In the genomic region with DNA sequence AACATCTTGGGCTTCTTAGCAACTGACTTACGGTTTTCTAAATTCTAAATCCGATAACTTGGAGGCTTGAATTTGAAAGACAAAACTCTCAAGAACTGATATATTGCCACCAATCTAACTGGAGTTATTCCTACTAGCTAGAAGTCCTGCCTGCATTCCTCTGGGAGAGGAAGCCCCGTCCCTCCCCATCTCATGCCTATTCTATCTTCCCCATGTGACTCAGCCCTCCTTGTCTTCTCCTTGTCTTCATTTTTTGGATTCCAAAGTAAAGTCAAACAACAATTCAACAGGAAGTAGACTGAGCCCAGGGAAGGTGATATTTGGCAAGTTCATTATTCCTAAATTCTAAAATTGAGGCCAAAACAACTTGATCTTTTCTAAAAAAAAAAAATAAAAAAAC, we compare ENCODE assay signal across 21 cellular contexts.
DNase-seq lines count a peak whose midpoint lies in the region; FAIRE-seq and TF ChIP-seq lines count a peak whose summit lies in the region.
"Had no signal": no experiment of that assay in that cellular context is flagged by ENCODE, and none has a peak within 500 bp of the region (broad histone marks: within the 10 kb centered on the region; RNA-seq: fewer than 3 reads in every experiment).

No MANE protein-coding gene starts in this region.

- H3K27ac ChIP-seq in brain microvascular endothelial cell (no peak overlapping the region), mesendoderm (ENCODE audit: low read depth, low read length) (no peak overlapping the region)
- H3K27ac ChIP-seq in CD4-positive, alpha-beta memory T cell (ENCODE audit: low read depth, low read length): no peak overlapping the region
- H3K27ac ChIP-seq: right atrium auricular region had no signal

- H3K27me3 ChIP-seq in brain microvascular endothelial cell (replicated peaks): no peaks in the 10 kb centered on the region
- no peaks in the 10 kb centered on the region for H3K27me3 ChIP-seq in mesendoderm (ENCODE audit: insufficient read depth, low read length, poor library complexity)
- H3K27me3 ChIP-seq in CD4-positive, alpha-beta memory T cell (ENCODE audit: insufficient read depth, low read length): no peaks in the 10 kb centered on the region
- H3K27me3 ChIP-seq: right atrium auricular region had no signal

- H3K9me3 Mint-ChIP-seq in CD4-positive, alpha-beta memory T cell: no peaks in the 10 kb centered on the region
- H3K9me3 Mint-ChIP-seq: brain; CD4-positive, alpha-beta T cell had no signal

- no peak overlapping the region for H3K23ac ChIP-seq in mesendoderm (ENCODE audit: low read length)

- no peak overlapping the region for H3K9ac ChIP-seq in mesendoderm (ENCODE audit: low read length)

- in situ Hi-C loops in brain microvascular endothelial cell (cut with HindIII; ENCODE audit: low pct_ligation_motif_present, low sequenced_read_pairs): no loop called here

- DNase-seq in AG20443 (ENCODE audit: low spot score) (peak; percentile 52), HTR-8/SVneo (ENCODE audit: insufficient read length, low spot score) (peak; percentile 7), brain microvascular endothelial cell (peak; percentile 47), mesendoderm (peak; percentile 73), NCI-H446 (lab: John Stamatoyannopoulos, UW) (no peak), NCI-H510A (lab: John Stamatoyannopoulos, UW) (no peak), 8988T (no peak)
- no peak for DNase-seq in CD4-positive, alpha-beta memory T cell
- DNase-seq: CD4-positive, alpha-beta T cell; cortex of kidney; DMS153; hypothalamus; NCI-H1105 treated with DMSO at 0.1 percent for 48 hours; Right ventricle myocardium superior; stimulated activated CD4-positive, alpha-beta T cell treated with anti-CD3 and anti-CD28 coated beads, Interleukin-12 subunit alpha, Interleukin-12 subunit beta, amount 100 ng/mL, for 4 hours had no signal

- H2AK5ac ChIP-seq in mesendoderm (ENCODE audit: low read length): no peak overlapping the region

- no peak overlapping the region for H3K4me3 ChIP-seq in brain microvascular endothelial cell (ENCODE audit: low read depth, low read length)
- H3K4me3 ChIP-seq in mesendoderm (ENCODE audit: low read length): no peak overlapping the region
- no peak overlapping the region for H3K4me3 ChIP-seq in CD4-positive, alpha-beta memory T cell (ENCODE audit: low read length in 2 of 2)
- H3K4me3 ChIP-seq: lung, right atrium auricular region had no signal

- no peak overlapping the region for H3K4ac ChIP-seq in mesendoderm (ENCODE audit: low read depth, low read length)

- no peak overlapping the region for H4K8ac ChIP-seq in mesendoderm (ENCODE audit: low read depth, low read length)

- H2BK15ac ChIP-seq in mesendoderm (replicated peaks; ENCODE audit: low read depth): no peak overlapping the region

- H2BK5ac ChIP-seq in mesendoderm (ENCODE audit: low read length): no peak overlapping the region

- H3K79me2 ChIP-seq in mesendoderm (ENCODE audit: control insufficient read depth, insufficient read depth, low read length): no peaks in the 10 kb centered on the region

- peaks cover 0 to 3% (median 0%) of the 10 kb centered on the region in 4 donors for H3K4me1 Mint-ChIP-seq in CD4-positive, alpha-beta memory T cell

- no peaks in the 10 kb centered on the region for H3K9me3 ChIP-seq in CD4-positive, alpha-beta memory T cell (ENCODE audit: control insufficient read depth in 1 of 2, low read length in 2 of 2)
- H3K9me3 ChIP-seq: right atrium auricular region had no signal

- FAIRE-seq in HTR-8/SVneo (lab: Jason Lieb, UNC): peak; percentile 38
- FAIRE-seq: GM12891, keratinocyte had no signal

- POLR2A ChIA-PET in CD4-positive, alpha-beta memory T cell (lab: Charles Lee; ENCODE audit: partially characterized antibody): no interaction called here

- H3K4me3 Mint-ChIP-seq in CD4-positive, alpha-beta memory T cell: no peak overlapping the region
- H3K4me3 Mint-ChIP-seq: activated naive CD8-positive, alpha-beta T cell; brain; CD4-positive, alpha-beta T cell had no signal

- WGBS in mesendoderm (ENCODE audit: extremely low coverage, insufficient coverage, low lambda C conversion rate): no CpG with 5 or more reads among the region's 3 CpGs

- no peak overlapping the region for H2BK120ac ChIP-seq in mesendoderm (ENCODE audit: low read depth, low read length)

- H3K79me1 ChIP-seq in mesendoderm (ENCODE audit: low read length): no peaks in the 10 kb centered on the region

- intact Hi-C loops in CD4-positive, alpha-beta memory T cell (cut with micrococcal nuclease): no loop called here

- H3K27ac Mint-ChIP-seq in CD4-positive, alpha-beta memory T cell: no peak overlapping the region
- H3K27ac Mint-ChIP-seq: activated naive CD8-positive, alpha-beta T cell; brain; CD4-positive, alpha-beta T cell had no signal

- H3K4me1 ChIP-seq in mesendoderm (ENCODE audit: control insufficient read depth, low read depth, low read length): no peaks in the 10 kb centered on the region
- no peaks in the 10 kb centered on the region for H3K4me1 ChIP-seq in CD4-positive, alpha-beta memory T cell (ENCODE audit: insufficient read depth, low read length)
- H3K4me1 ChIP-seq: right atrium auricular region had no signal

- H3K4me2 ChIP-seq in mesendoderm (ENCODE audit: low read length): no peak overlapping the region

- CTCF ChIA-PET in CD4-positive, alpha-beta memory T cell (lab: Charles Lee; ENCODE audit: partially characterized antibody): no interaction called here

- no peak for TF ChIP-seq CTCF in brain microvascular endothelial cell (IDR thresholded peaks at IDR 0.05; ENCODE audit: low read depth, low read length, missing control alignments)

- H4K5ac ChIP-seq in mesendoderm (ENCODE audit: low read length): no peak overlapping the region

- H3K27me3 Mint-ChIP-seq in CD4-positive, alpha-beta memory T cell: peaks cover under 1 to 8% of the 10 kb centered on the region in 2 donors

- H3K36me3 ChIP-seq in brain microvascular endothelial cell (replicated peaks) (no peaks in the 10 kb centered on the region), mesendoderm (ENCODE audit: control insufficient read depth, insufficient read depth, low read length) (no peaks in the 10 kb centered on the region)
- no peaks in the 10 kb centered on the region for H3K36me3 ChIP-seq in CD4-positive, alpha-beta memory T cell (ENCODE audit: insufficient read depth, low read length)
- H3K36me3 ChIP-seq: right atrium auricular region had no signal

- no peaks in the 10 kb centered on the region for H3K36me3 Mint-ChIP-seq in CD4-positive, alpha-beta memory T cell
- H3K36me3 Mint-ChIP-seq: activated naive CD8-positive, alpha-beta T cell; brain had no signal

- H3K56ac ChIP-seq in mesendoderm (ENCODE audit: low read length): no peak overlapping the region

- no peak overlapping the region for H3K18ac ChIP-seq in mesendoderm (ENCODE audit: low read length)

Comparison
In these comparisons a context has a peak if more than half of its experiments do, and no peak if none do; other contexts are left out.
1. DNase-seq: peak in AG20443 (single experiment), HTR-8/SVneo (single experiment), brain microvascular endothelial cell (single experiment) and mesendoderm (single experiment); none in NCI-H446 (0 of 2), NCI-H510A (single experiment), 8988T (single experiment) and CD4-positive, alpha-beta memory T cell (0 of 5).